10 cellular contexts compared by ENCODE assay signal in genomic region chr2:68230246-68231060, GRCh38. TPM values are rescaled to one million over a fixed set of nuclear protein-coding genes. Genes with fewer than 3 reads are reported as not detected.
DNase-seq lines count a peak whose midpoint lies in the region; ATAC-seq and TF ChIP-seq lines count a peak whose summit lies in the region.
"Had no signal": no experiment of that assay in that cellular context is flagged by ENCODE, and none has a peak within 500 bp of the region (broad histone marks: within the 10 kb centered on the region; RNA-seq: fewer than 3 reads in every experiment).

No MANE protein-coding gene starts in this region.

- ATAC-seq in IMR-90 (ENCODE audit: low read depth) (peak; percentile 72), natural killer cell (no peak), GM21619 (IDR thresholded peaks at IDR 0.05; ENCODE audit: unreplicated experiment) (no peak)
- no peak for ATAC-seq in activated CD8-positive, alpha-beta memory T cell treated with anti-CD3 and anti-CD28 coated beads, Interleukin-2, amount 10 ng/mL, durations not matched to agents 7 days and 5 days

- H3K4me2 ChIP-seq in IMR-90 (ENCODE audit: low read depth, low read length), result peak overlapping the region; percentile 69

- H3K9ac ChIP-seq in IMR-90 (ENCODE audit: low read depth, low read length), result peak overlapping the region; percentile 40; the same call in 1 of the 2 replicates

- H2AK5ac ChIP-seq in IMR-90 (ENCODE audit: low read depth, low read length), result 0 out of 2 replicates have a peak overlapping the region, but pooled peaks have one; percentile 76

- intact Hi-C loops in IMR-90 (cut with micrococcal nuclease) (no loop called here), natural killer cell (cut with micrococcal nuclease) (no loop called here)

- peak overlapping the region; percentile 43; the same call in 1 of the 2 replicates for H3K4ac ChIP-seq in IMR-90 (ENCODE audit: low read depth, low read length)

- POLR2A ChIA-PET in IMR-90 (lab: Charles Lee; ENCODE audit: unreplicated experiment), result interaction anchor here (0.6 kb wide), 1 partner anchor 22 kb away, joined by 4 read pairs; the partner anchor contains the start of gene PPP3R1

- H4K91ac ChIP-seq in IMR-90 (ENCODE audit: insufficient read depth, low read depth, low read length), result peak overlapping the region; percentile 75; the same call in 1 of the 2 replicates

- peak overlapping the region; percentile 58; the same call in 1 of the 2 replicates for H3K14ac ChIP-seq in IMR-90 (replicated peaks; ENCODE audit: low read depth, low read length)

- TF ChIP-seq RAD21 in IMR-90 (IDR thresholded peaks at IDR 0.05; ENCODE audit: low read length), result no peak

- TSS peak; percentile 44 for BruUV-seq in IMR-90 (replicated peaks; lab: Mats Ljungman, UMichigan)

- H3K18ac ChIP-seq in IMR-90 (ENCODE audit: low read depth, low read length), result peak overlapping the region; percentile 11

- H3K79me1 ChIP-seq in IMR-90 (ENCODE audit: low read depth in 1 of 2, low read length in 2 of 2), result peaks cover 8 to 26% of the 10 kb centered on the region in 2 experiments; a peak in 2 of 4 replicates

- TF ChIP-seq CTCF in IMR-90 (conservative IDR thresholded peaks at IDR 0.05; ENCODE audit: low read depth, low read length) (no peak), brain microvascular endothelial cell (IDR thresholded peaks at IDR 0.05; ENCODE audit: low read depth, low read length, missing control alignments) (no peak), natural killer cell (IDR thresholded peaks at IDR 0.05) (no peak)

- H2BK15ac ChIP-seq in IMR-90 (ENCODE audit: low read depth, low read length), result 0 out of 3 replicates have a peak overlapping the region, but pooled peaks have one; percentile 23

- no peak overlapping the region; the same call in 1 of the 2 replicates for H4K5ac ChIP-seq in IMR-90 (ENCODE audit: low read depth, low read length)

- H3K4me3 Mint-ChIP-seq in natural killer cell, result no peak overlapping the region
- no peak overlapping the region for H3K4me3 Mint-ChIP-seq in activated CD8-positive, alpha-beta memory T cell treated with anti-CD3 and anti-CD28 coated beads, Interleukin-2, amount 10 ng/mL, durations not matched to agents 7 days and 5 days

- H3K27me3 ChIP-seq in IMR-90 (ENCODE audit: control insufficient read depth, insufficient read depth, low read length), result no peaks in the 10 kb centered on the region
- no peaks in the 10 kb centered on the region for H3K27me3 ChIP-seq in brain microvascular endothelial cell (replicated peaks)

- H3K27ac ChIP-seq in IMR-90 (ENCODE audit: insufficient read depth, low read length), result peak overlapping the region; percentile 87; the same call in 1 of the 2 replicates
- H3K27ac ChIP-seq in brain microvascular endothelial cell, result peak overlapping the region; percentile 40

- in situ Hi-C loops in IMR-90 (cut with MboI; ENCODE audit: low sequenced_read_pairs), result no loop called here
- in situ Hi-C loops in brain microvascular endothelial cell (cut with HindIII; ENCODE audit: low pct_ligation_motif_present, low sequenced_read_pairs), result no loop called here

- no peaks in the 10 kb centered on the region for H3K36me3 Mint-ChIP-seq in natural killer cell
- H3K36me3 Mint-ChIP-seq in activated CD8-positive, alpha-beta memory T cell treated with anti-CD3 and anti-CD28 coated beads, Interleukin-2, amount 10 ng/mL, durations not matched to agents 7 days and 5 days, result peaks cover 5% of the 10 kb centered on the region

- CTCF ChIA-PET in IMR-90 (lab: Yijun Ruan, JAX), result no interaction called here
- CTCF ChIA-PET in activated CD8-positive, alpha-beta memory T cell treated with anti-CD3 and anti-CD28 coated beads, Interleukin-2, amount 10 ng/mL, durations not matched to agents 7 days and 5 days (lab: Charles Lee), result interaction anchor here (0.9 kb wide), 1 partner anchor 62 kb away, joined by 3 read pairs; no protein-coding TSS in a partner anchor

- H3K27ac Mint-ChIP-seq in natural killer cell, result peak overlapping the region; percentile 88 to 91
- H3K27ac Mint-ChIP-seq in activated CD8-positive, alpha-beta memory T cell treated with anti-CD3 and anti-CD28 coated beads, Interleukin-2, amount 10 ng/mL, durations not matched to agents 7 days and 5 days, result no peak overlapping the region

- H3K4me3 ChIP-seq in IMR-90 (ENCODE audit: insufficient read depth, low read depth, low read length), result no peak overlapping the region
- H3K4me3 ChIP-seq in brain microvascular endothelial cell (ENCODE audit: low read depth, low read length), result no peak overlapping the region

- peaks cover 72 to 83% of the 10 kb centered on the region in 2 donors for H3K4me1 Mint-ChIP-seq in natural killer cell
- peaks cover 35% of the 10 kb centered on the region for H3K4me1 Mint-ChIP-seq in activated CD8-positive, alpha-beta memory T cell treated with anti-CD3 and anti-CD28 coated beads, Interleukin-2, amount 10 ng/mL, durations not matched to agents 7 days and 5 days

- H2BK20ac ChIP-seq in IMR-90 (ENCODE audit: low read depth, low read length), result no peak overlapping the region

- no peaks in the 10 kb centered on the region for H3K36me3 ChIP-seq in IMR-90 (ENCODE audit: control insufficient read depth, insufficient read depth, low read length)
- no peaks in the 10 kb centered on the region for H3K36me3 ChIP-seq in brain microvascular endothelial cell (replicated peaks)

- dilution Hi-C loops in IMR-90 (cut with HindIII; ENCODE audit: low sequenced_read_pairs, unreplicated experiment), result no loop called here

- H3K27me3 Mint-ChIP-seq in natural killer cell (ENCODE audit: low read depth in 2 of 2), result no peaks in the 10 kb centered on the region
- H3K27me3 Mint-ChIP-seq in activated CD8-positive, alpha-beta memory T cell treated with anti-CD3 and anti-CD28 coated beads, Interleukin-2, amount 10 ng/mL, durations not matched to agents 7 days and 5 days, result no peaks in the 10 kb centered on the region

- no peak for TF ChIP-seq POLR2A in IMR-90 (IDR thresholded peaks at IDR 0.05; ENCODE audit: low read depth, low read length)

- no CpG with 5 or more reads among the region's 5 CpGs for WGBS in IMR-90 (ENCODE audit: extremely low coverage in 2 of 2, insufficient read length in 1 of 2), 2 experiments

- no peak overlapping the region for H2AK9ac ChIP-seq in IMR-90 (replicated peaks; ENCODE audit: low read depth, low read length, poor library complexity)

- H2BK5ac ChIP-seq in IMR-90 (ENCODE audit: low read depth, low read length, poor library complexity, severe bottlenecking), result peak overlapping the region; percentile 50

- H3K4me1 ChIP-seq in IMR-90 (ENCODE audit: control insufficient read depth, insufficient read depth, low read length), result peaks cover 8% of the 10 kb centered on the region

- no peak overlapping the region; the same call in 1 of the 2 replicates for H3K23ac ChIP-seq in IMR-90 (ENCODE audit: low read depth, low read length)

- 0 out of 2 replicates have a peak overlapping the region, but pooled peaks have one; percentile 9 for H3K56ac ChIP-seq in IMR-90 (ENCODE audit: extremely low read depth, insufficient read depth, low read length)

- peak; percentile 41 for DNase-seq in CD1c-positive myeloid dendritic cell (ENCODE audit: extremely low spot score)
- peak; percentile 47 for DNase-seq in IMR-90
- peak; percentile 46 for DNase-seq in brain microvascular endothelial cell
- DNase-seq in natural killer cell, result no peak
- DNase-seq in cerebellum (ENCODE audit: low spot score), result no peak
- no peak for DNase-seq in activated CD8-positive, alpha-beta memory T cell treated with anti-CD3 and anti-CD28 coated beads, Interleukin-2, amount 10 ng/mL, durations not matched to agents 7 days and 5 days
- DNase-seq in activated CD4-positive, alpha-beta T cell treated with anti-CD3 and anti-CD28 coated beads, Interleukin-2, amount 50 U/mL, for 1 hour, result no peak
- DNase-seq: stimulated activated CD4-positive, alpha-beta T cell treated with anti-CD3 and anti-CD28 coated beads, Interleukin-1b, Interleukin-23, amount 100 ng/mL, for 48 hours had no signal

- H3K9me1 ChIP-seq in IMR-90 (ENCODE audit: insufficient read depth, low read length), result peaks cover 3% of the 10 kb centered on the region; the same call in 1 of the 2 replicates

- H3K9me3 Mint-ChIP-seq in natural killer cell, result no peaks in the 10 kb centered on the region
- no peaks in the 10 kb centered on the region for H3K9me3 Mint-ChIP-seq in activated CD8-positive, alpha-beta memory T cell treated with anti-CD3 and anti-CD28 coated beads, Interleukin-2, amount 10 ng/mL, durations not matched to agents 7 days and 5 days (ENCODE audit: low read depth)
- H3K9me3 Mint-ChIP-seq: activated T-helper 2 cell treated with anti-CD3 and anti-CD28 coated beads, Interferon-gamma antibody, Interleukin-2, Interleukin-4, amounts not matched to agents 10 μg/mL and 5 μg/mL and 100 μg/mL, durations not matched to agents 14 hours and 24 hours and 36 hours had no signal

- peaks cover 41% of the 10 kb centered on the region for H4K20me1 ChIP-seq in IMR-90 (ENCODE audit: insufficient read depth, low read length)

- 0 out of 2 replicates have a peak overlapping the region, but pooled peaks have one; percentile 1 for H2BK120ac ChIP-seq in IMR-90 (ENCODE audit: low read depth, low read length)

- H4K8ac ChIP-seq in IMR-90 (ENCODE audit: low read depth in 2 of 2, low read length in 2 of 2), result peak overlapping the region; percentile 66; a peak in 3 of 4 replicates

- H2AFZ ChIP-seq in IMR-90 (replicated peaks; ENCODE audit: low read length, poor library complexity), result no peak overlapping the region

- no peaks in the 10 kb centered on the region for H3K9me3 ChIP-seq in IMR-90 (ENCODE audit: control insufficient read depth, insufficient read depth, low read length)

TF ChIP-seq in IMR-90, 13 proteins besides CTCF, POLR2A, EP300 and RAD21:
- TF ChIP-seq CEBPB (IDR thresholded peaks at IDR 0.05; ENCODE audit: low read depth, low read length), result peak; percentile 6; the same call in 1 of the 2 replicates
- TF ChIP-seq RFX5 (IDR thresholded peaks at IDR 0.05; ENCODE audit: low read depth, low read length), result no peak

RNA-seq across cellular contexts. Expression of gene PPP3R1, which starts 21.9 kb away (rescaled TPM):
- total RNA-seq in IMR-90 (2012; rRNA removed) (9.1 and 18.1 TPM in 2 replicates), natural killer cell (10 to 100 TPM; 77.8 to 86.2 (median 79.9) TPM), cerebellum (49.3 TPM)
- 11.0 and 17.3 TPM in 2 replicates for polyA plus RNA-seq in IMR-90 (2012; rRNA removed)
- 2.4 and 3.5 TPM in 2 replicates for polyA plus RNA-seq in IMR-90 (2012; cell fraction: cytosol; rRNA removed)
- 0.82 and 7.4 TPM in 2 replicates for polyA plus RNA-seq in IMR-90 (2012; cell fraction: nucleus; rRNA removed; ENCODE audit: low replicate concordance)
- total RNA-seq in activated CD8-positive, alpha-beta memory T cell treated with anti-CD3 and anti-CD28 coated beads, Interleukin-2, amount 10 ng/mL, durations not matched to agents 7 days and 5 days, result 10 to 100 TPM; 58.6 to 86.4 TPM

Comparison
In these comparisons a context has a peak if more than half of its experiments do, and no peak if none do; other contexts are left out.
1. DNase-seq: peak in CD1c-positive myeloid dendritic cell (single experiment), IMR-90 (single experiment) and brain microvascular endothelial cell (single experiment); none in natural killer cell (single experiment), cerebellum (single experiment), activated CD8-positive, alpha-beta memory T cell treated with anti-CD3 and anti-CD28 coated beads, Interleukin-2, amount 10 ng/mL, durations not matched to agents 7 days and 5 days (single experiment) and activated CD4-positive, alpha-beta T cell treated with anti-CD3 and anti-CD28 coated beads, Interleukin-2, amount 50 U/mL, for 1 hour (single experiment).